28 cellular contexts compared by ENCODE assay signal in the genomic region with DNA sequence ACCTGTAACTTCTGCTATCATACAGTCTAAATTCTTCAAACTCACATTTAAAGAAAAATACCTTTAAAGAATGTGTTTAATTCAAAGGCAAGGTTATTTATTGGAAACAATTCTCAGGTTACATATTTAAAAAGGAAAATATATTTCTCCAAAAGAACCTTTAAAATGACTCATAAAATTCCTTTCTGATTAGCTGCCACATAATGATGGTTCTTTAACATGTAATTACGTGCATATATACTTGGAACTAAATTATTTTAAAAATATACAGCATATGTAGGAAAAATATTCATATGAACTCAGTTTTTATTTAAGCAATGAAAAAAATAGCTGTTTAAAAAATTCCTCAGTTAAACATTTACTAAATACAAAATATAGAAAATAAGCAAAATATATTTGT.
DNase-seq lines count a peak whose midpoint lies in the region; ATAC-seq, FAIRE-seq and TF ChIP-seq lines count a peak whose summit lies in the region.
"Had no signal": no experiment of that assay in that cellular context is flagged by ENCODE, and none has a peak within 500 bp of the region (broad histone marks: within the 10 kb centered on the region; RNA-seq: fewer than 3 reads in every experiment).

No MANE protein-coding gene starts in this region.

- peaks cover 30% of the 10 kb centered on the region for H3K36me3 Mint-ChIP-seq in MCF 10A (ENCODE audit: insufficient read depth, unreplicated experiment)
- peaks cover 1% of the 10 kb centered on the region for H3K36me3 Mint-ChIP-seq in astrocyte (ENCODE audit: low read depth, unreplicated experiment)
- H3K36me3 Mint-ChIP-seq in CD14-positive monocyte, result peaks cover 55 to 71% of the 10 kb centered on the region in 2 donors
- peaks cover 86% of the 10 kb centered on the region for H3K36me3 Mint-ChIP-seq in CD4-positive, alpha-beta T cell (ENCODE audit: low read depth)

- H3K4me1 Mint-ChIP-seq in MCF 10A (ENCODE audit: insufficient read depth, unreplicated experiment) (peaks cover 22% of the 10 kb centered on the region), astrocyte (ENCODE audit: low read depth, unreplicated experiment) (peaks cover 4% of the 10 kb centered on the region), CD14-positive monocyte (no peaks in the 10 kb centered on the region)
- peaks cover 11% of the 10 kb centered on the region for H3K4me1 Mint-ChIP-seq in CD4-positive, alpha-beta T cell (ENCODE audit: low read depth)
- H3K4me1 Mint-ChIP-seq: GM23338 had no signal

- DNase-seq in MCF 10A (ENCODE audit: unreplicated experiment) (peak; percentile 35), breast epithelium (ENCODE audit: low spot score in 2 of 2) (no peak), astrocyte (ENCODE audit: low read depth) (peak; percentile 19), fibroblast of the aortic adventitia (ENCODE audit: low read depth) (peak; percentile 12), CD14-positive monocyte (ENCODE audit: low spot score) (no peak), NCI-H82 treated with DMSO at 0.1 percent for 48 hours (lab: John Stamatoyannopoulos, UW; ENCODE audit: unreplicated experiment) (no peak)
- no peak for DNase-seq in stimulated activated CD4-positive, alpha-beta T cell treated with anti-CD3 and anti-CD28 coated beads, Interleukin-1b, Interleukin-23, amount 100 ng/mL, for 48 hours
- no peak for DNase-seq in CD4-positive, alpha-beta T cell
- DNase-seq: 8988T; activated gamma-delta T cell; caudate nucleus; GDM1; head of caudate nucleus; KBM-7; left ventricle myocardium superior; MV-4-11; NCI-H187; NCI-H82; stimulated activated CD4-positive, alpha-beta T cell treated with anti-CD3 and anti-CD28 coated beads, Interleukin-12 subunit alpha, Interleukin-12 subunit beta, amount 100 ng/mL, for 4 hours; stimulated activated CD8-positive, alpha-beta memory T cell treated with anti-CD3 and anti-CD28 coated beads, Interleukin-4, amount 100 ng/mL, for 48 hours; T-helper 17 cell; upper lobe of left lung; WERI-Rb-1 had no signal

- CTCF ChIA-PET in MCF 10A (lab: Yijun Ruan, JAX), result interaction anchor here (0.7 to 1.3 kb wide), 4 partner anchors 14 to 1775 kb away, joined by 3 to 5 read pairs (median 4); no protein-coding TSS in a partner anchor
- CTCF ChIA-PET in CD4-positive, alpha-beta T cell (lab: Charles Lee), result no interaction called here

- FAIRE-seq in astrocyte (lab: Jason Lieb, UNC), result no peak

- POLR2A ChIA-PET in MCF 10A (lab: Yijun Ruan, JAX), result interaction anchor here (0.6 to 2.3 kb wide), 4 partner anchors 12 to 1677 kb away, joined by 3 to 8 read pairs (median 6); no protein-coding TSS in a partner anchor
- POLR2A ChIA-PET in CD4-positive, alpha-beta T cell (lab: Charles Lee), result no interaction called here

- H3K27ac ChIP-seq in breast epithelium (no peak overlapping the region), astrocyte (ENCODE audit: low read depth, low read length) (no peak overlapping the region)
- H3K27ac ChIP-seq in CD4-positive, alpha-beta T cell (ENCODE audit: low read depth, low read length), result no peak overlapping the region
- H3K27ac ChIP-seq: BLaER1 treated with 17β-estradiol and CSF1 and Interleukin-3, amounts not matched to agents 10 nM and 100 nM; PC-9; SJSA1; upper lobe of left lung; WERI-Rb-1 had no signal

- no peak overlapping the region for H3K9ac ChIP-seq in astrocyte (ENCODE audit: low read length)
- H3K9ac ChIP-seq: BLaER1 treated with 17β-estradiol and CSF1 and Interleukin-3, amounts not matched to agents 10 nM and 100 nM had no signal

- no peaks in the 10 kb centered on the region for H3K9me3 Mint-ChIP-seq in MCF 10A (ENCODE audit: unreplicated experiment)
- H3K9me3 Mint-ChIP-seq in astrocyte (ENCODE audit: unreplicated experiment), result no peaks in the 10 kb centered on the region
- H3K9me3 Mint-ChIP-seq in CD14-positive monocyte, result peaks cover 0 to 3% (median 0%) of the 10 kb centered on the region in 7 donors
- H3K9me3 Mint-ChIP-seq in CD4-positive, alpha-beta T cell, result no peaks in the 10 kb centered on the region
- H3K9me3 Mint-ChIP-seq: GM23338 had no signal

- H4K20me1 ChIP-seq in astrocyte (ENCODE audit: insufficient read depth, low read length), result no peaks in the 10 kb centered on the region

- H3K79me2 ChIP-seq in astrocyte (ENCODE audit: insufficient read depth, low read length), result peaks cover 3% of the 10 kb centered on the region

- no peaks in the 10 kb centered on the region for H3K9me3 ChIP-seq in breast epithelium
- no peaks in the 10 kb centered on the region for H3K9me3 ChIP-seq in astrocyte (ENCODE audit: insufficient read depth, low read depth, low read length)
- H3K9me3 ChIP-seq in CD4-positive, alpha-beta T cell (ENCODE audit: control insufficient read depth, low read length), result no peaks in the 10 kb centered on the region
- H3K9me3 ChIP-seq: BLaER1 treated with 17β-estradiol and CSF1 and Interleukin-3, amounts not matched to agents 10 nM and 100 nM; SJSA1; upper lobe of left lung had no signal

- no peaks in the 10 kb centered on the region for H3K27me3 ChIP-seq in breast epithelium
- no peaks in the 10 kb centered on the region for H3K27me3 ChIP-seq in astrocyte (ENCODE audit: insufficient read depth, low read length)
- no peaks in the 10 kb centered on the region for H3K27me3 ChIP-seq in CD4-positive, alpha-beta T cell (ENCODE audit: control insufficient read depth, insufficient read depth, low read length)
- H3K27me3 ChIP-seq: BLaER1 treated with 17β-estradiol and CSF1 and Interleukin-3, amounts not matched to agents 10 nM and 100 nM; SJSA1; upper lobe of left lung had no signal

- no peaks in the 10 kb centered on the region for H3K27me3 Mint-ChIP-seq in MCF 10A (ENCODE audit: insufficient read depth, unreplicated experiment)
- H3K27me3 Mint-ChIP-seq in astrocyte (ENCODE audit: low read depth, unreplicated experiment), result no peaks in the 10 kb centered on the region
- H3K27me3 Mint-ChIP-seq in CD14-positive monocyte (ENCODE audit: low read depth in 3 of 3), result no peaks in the 10 kb centered on the region
- H3K27me3 Mint-ChIP-seq in CD4-positive, alpha-beta T cell, result no peaks in the 10 kb centered on the region
- H3K27me3 Mint-ChIP-seq: T-helper 17 cell had no signal

- H3K36me3 ChIP-seq in breast epithelium (no peaks in the 10 kb centered on the region), astrocyte (ENCODE audit: insufficient read depth, low read length) (no peaks in the 10 kb centered on the region)
- H3K36me3 ChIP-seq: SJSA1 had no signal

- no peak for ATAC-seq in CD4-positive, alpha-beta T cell (ENCODE audit: poor library complexity)
- ATAC-seq: esophagus mucosa, GM23338, left ventricle myocardium superior, T-helper 17 cell had no signal

- H3K4me3 Mint-ChIP-seq in MCF 10A (ENCODE audit: unreplicated experiment) (no peak overlapping the region), astrocyte (ENCODE audit: unreplicated experiment) (no peak overlapping the region), CD14-positive monocyte (no peak overlapping the region)
- H3K4me3 Mint-ChIP-seq in CD4-positive, alpha-beta T cell, result no peak overlapping the region
- H3K4me3 Mint-ChIP-seq: GM23338, T-helper 17 cell had no signal

- no peak overlapping the region for H3K4me2 ChIP-seq in astrocyte (ENCODE audit: low read length)
- H3K4me2 ChIP-seq: BLaER1 treated with 17β-estradiol and CSF1 and Interleukin-3, amounts not matched to agents 10 nM and 100 nM; GM23338 had no signal

- H3K27ac Mint-ChIP-seq in MCF 10A (ENCODE audit: low read depth, unreplicated experiment), result peak overlapping the region; percentile 2
- no peak overlapping the region for H3K27ac Mint-ChIP-seq in astrocyte (ENCODE audit: unreplicated experiment)
- H3K27ac Mint-ChIP-seq in CD14-positive monocyte, result no peak overlapping the region
- no peak overlapping the region for H3K27ac Mint-ChIP-seq in CD4-positive, alpha-beta T cell
- H3K27ac Mint-ChIP-seq: GM23338, T-helper 17 cell had no signal

- H3K4me1 ChIP-seq in breast epithelium (no peaks in the 10 kb centered on the region), astrocyte (ENCODE audit: insufficient read depth, low read length) (peaks cover 7% of the 10 kb centered on the region)
- H3K4me1 ChIP-seq: BLaER1 treated with 17β-estradiol and CSF1 and Interleukin-3, amounts not matched to agents 10 nM and 100 nM had no signal

- intact Hi-C loops in MCF 10A (cut with micrococcal nuclease), result no loop called here
- intact Hi-C loops in breast epithelium (cut with DNase I; ENCODE audit: low total_unique reads), result no loop called here
- intact Hi-C loops in CD14-positive monocyte (cut with micrococcal nuclease), result no loop called here
- intact Hi-C loops in CD4-positive, alpha-beta T cell (cut with DNase I, micrococcal nuclease), result no loop called here

- no peak overlapping the region for H2AFZ ChIP-seq in astrocyte (ENCODE audit: low read depth, low read length)
- H2AFZ ChIP-seq: GM23338, PC-9 had no signal

- BruUV-seq in MCF 10A (replicated peaks; lab: Mats Ljungman, UMichigan), result no TSS peak

- TF ChIP-seq CTCF in MCF 10A (IDR thresholded peaks at IDR 0.05; ENCODE audit: unreplicated experiment) (no peak), breast epithelium (IDR thresholded peaks at IDR 0.05) (no peak), astrocyte (IDR thresholded peaks at IDR 0.05; ENCODE audit: insufficient read depth, low read depth, low read length) (no peak), fibroblast of the aortic adventitia (IDR thresholded peaks at IDR 0.05; ENCODE audit: insufficient read depth, low read length) (no peak), CD14-positive monocyte (IDR thresholded peaks at IDR 0.05) (no peak)
- no peak for TF ChIP-seq CTCF in CD4-positive, alpha-beta T cell (IDR thresholded peaks at IDR 0.05)

- H3K4me3 ChIP-seq in breast epithelium (no peak overlapping the region), astrocyte (ENCODE audit: insufficient read depth, low read depth, low read length) (no peak overlapping the region), fibroblast of the aortic adventitia (ENCODE audit: low read depth, low read length) (no peak overlapping the region)
- H3K4me3 ChIP-seq: BLaER1 treated with 17β-estradiol and CSF1 and Interleukin-3, amounts not matched to agents 10 nM and 100 nM; GM23338; PC-9; SJSA1; upper lobe of left lung had no signal

- TF ChIP-seq POLR2A in breast epithelium (IDR thresholded peaks at IDR 0.05), result no peak

Comparison
In these comparisons a context has a peak if more than half of its experiments do, and no peak if none do; other contexts are left out.
1. DNase-seq: peak in MCF 10A (single experiment), astrocyte (single experiment) and fibroblast of the aortic adventitia (single experiment); none in breast epithelium (0 of 2), CD14-positive monocyte (single experiment), stimulated activated CD4-positive, alpha-beta T cell treated with anti-CD3 and anti-CD28 coated beads, Interleukin-1b, Interleukin-23, amount 100 ng/mL, for 48 hours (single experiment), NCI-H82 treated with DMSO at 0.1 percent for 48 hours (single experiment) and CD4-positive, alpha-beta T cell (0 of 10).